In the genomic region with DNA sequence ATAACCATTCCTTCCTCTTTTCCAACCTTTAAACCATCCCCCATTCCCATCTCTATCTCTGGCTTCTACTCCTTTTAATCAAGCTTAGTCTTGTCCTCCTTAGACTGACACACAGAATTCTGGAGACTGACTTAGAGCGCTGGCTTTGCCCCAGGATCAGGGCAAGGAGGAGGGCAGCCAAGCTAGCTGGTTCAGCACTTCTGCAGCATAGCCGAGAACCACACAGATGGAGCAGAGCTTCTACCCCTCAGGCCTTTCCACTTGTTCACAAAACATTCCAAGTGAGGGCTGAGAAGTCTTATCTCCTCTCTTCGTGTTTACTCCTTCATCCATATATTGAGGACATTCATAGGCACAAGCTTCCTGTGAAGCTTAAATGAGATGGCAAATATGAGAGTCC, we compare ENCODE assay signal across 21 cellular contexts.
DNase-seq lines count a peak whose midpoint lies in the region; ATAC-seq and TF ChIP-seq lines count a peak whose summit lies in the region.
"Had no signal": no experiment of that assay in that cellular context is flagged by ENCODE, and none has a peak within 500 bp of the region (broad histone marks: within the 10 kb centered on the region; RNA-seq: fewer than 3 reads in every experiment).

No MANE protein-coding gene starts in this region.

- H3K4me1 Mint-ChIP-seq in HFFc6 (ENCODE audit: low read depth) (peaks cover 69% of the 10 kb centered on the region), T-helper 17 cell (no peaks in the 10 kb centered on the region)
- H3K4me1 Mint-ChIP-seq: CD8-positive, alpha-beta memory T cell; GM23338 had no signal

- peaks cover 18% of the 10 kb centered on the region for H3K4me1 ChIP-seq in parathyroid adenoma
- H3K4me1 ChIP-seq: BE2C, HAP-1 had no signal

- no peak overlapping the region for H3K4me3 ChIP-seq in parathyroid adenoma (ENCODE audit: low read depth, low read length)
- H3K4me3 ChIP-seq: GM23338, HAP-1 had no signal

- H3K36me3 Mint-ChIP-seq in HFFc6 (ENCODE audit: low read depth) (no peaks in the 10 kb centered on the region), T-helper 17 cell (ENCODE audit: low read depth) (no peaks in the 10 kb centered on the region)
- H3K36me3 Mint-ChIP-seq: CD4-positive, CD25-positive, alpha-beta regulatory T cell; CD8-positive, alpha-beta memory T cell; IgD-negative memory B cell had no signal

- no peaks in the 10 kb centered on the region; the same call in 1 of the 2 replicates for H3K9me3 Mint-ChIP-seq in HFFc6
- H3K9me3 Mint-ChIP-seq: CD8-positive, alpha-beta memory T cell; GM23338; IgD-negative memory B cell had no signal

- no peak overlapping the region for H3K27ac ChIP-seq in parathyroid adenoma

- no peaks in the 10 kb centered on the region for H3K36me3 ChIP-seq in parathyroid adenoma (ENCODE audit: control insufficient read depth, insufficient read depth, low read length)
- H3K36me3 ChIP-seq: BE2C, HAP-1 had no signal

- DNase-seq in HFFc6, result peak; percentile 46
- no peak for DNase-seq in T-helper 17 cell
- DNase-seq in NCI-H510A treated with DMSO at 0.1 percent for 48 hours (lab: John Stamatoyannopoulos, UW), result no peak
- DNase-seq in amygdala (lab: John Stamatoyannopoulos, UW), result no peak
- DNase-seq: ACHN; BE2C; C1 segment of cervical spinal cord; CD4-positive, CD25-positive, alpha-beta regulatory T cell; CD8-positive, alpha-beta memory T cell; COR-L47; DMS 273 treated with DMSO at 0.1 percent for 48 hours; DMS53; DND-41; EL; KBM-7 had no signal

- H3K4me3 Mint-ChIP-seq in HFFc6 (no peak overlapping the region), T-helper 17 cell (peak overlapping the region; percentile 28)
- H3K4me3 Mint-ChIP-seq: CD4-positive, CD25-positive, alpha-beta regulatory T cell; GM23338; IgD-negative memory B cell had no signal

- H3K27me3 Mint-ChIP-seq in HFFc6 (ENCODE audit: insufficient read depth) (no peaks in the 10 kb centered on the region), T-helper 17 cell (no peaks in the 10 kb centered on the region)
- H3K27me3 Mint-ChIP-seq: CD4-positive, CD25-positive, alpha-beta regulatory T cell had no signal

- TF ChIP-seq CTCF in HFFc6 (IDR thresholded peaks at IDR 0.05), result no peak
- no peak for TF ChIP-seq CTCF in parathyroid adenoma (IDR thresholded peaks at IDR 0.05)

- no peaks in the 10 kb centered on the region for H3K27me3 ChIP-seq in parathyroid adenoma (ENCODE audit: control insufficient read depth, insufficient read depth, low read length)
- H3K27me3 ChIP-seq: BE2C had no signal

- H3K9ac ChIP-seq in parathyroid adenoma, result no peak overlapping the region

- peak overlapping the region; percentile 44 for H2AFZ ChIP-seq in parathyroid adenoma
- H2AFZ ChIP-seq: GM23338 had no signal

- H3K4me2 ChIP-seq in parathyroid adenoma (ENCODE audit: low read length), result no peak overlapping the region
- H3K4me2 ChIP-seq: GM23338 had no signal

- H3K9me3 ChIP-seq in T-helper 17 cell (ENCODE audit: control insufficient read depth, low read length, poor library complexity, severe bottlenecking), result no peaks in the 10 kb centered on the region
- no peaks in the 10 kb centered on the region for H3K9me3 ChIP-seq in parathyroid adenoma (ENCODE audit: control insufficient read depth, low read length)
- H3K9me3 ChIP-seq: BE2C, HAP-1 had no signal

- no peaks in the 10 kb centered on the region for H3K79me2 ChIP-seq in parathyroid adenoma

- H3K27ac Mint-ChIP-seq in HFFc6 (peak overlapping the region; percentile 79), T-helper 17 cell (no peak overlapping the region)
- H3K27ac Mint-ChIP-seq: CD4-positive, CD25-positive, alpha-beta regulatory T cell; CD8-positive, alpha-beta memory T cell; IgD-negative memory B cell had no signal

- ATAC-seq in T-helper 17 cell (no peak), HG03439 (IDR thresholded peaks at IDR 0.05; ENCODE audit: unreplicated experiment) (no peak)
- ATAC-seq: GM23338, HepG2 had no signal
